In genomic region chr11:31822604-31823371, GRCh38 we compare ENCODE assay signal across 13 cellular contexts. TPM values are rescaled to one million over a fixed set of nuclear protein-coding genes. Genes with fewer than 3 reads are reported as not detected.
"Had no signal": no experiment of that assay in that cellular context is flagged by ENCODE, and none has a peak within 500 bp of the region (broad histone marks: within the 10 kb centered on the region; RNA-seq: fewer than 3 reads in every experiment).

No MANE protein-coding gene starts in this region.

- H3K27ac ChIP-seq: epithelial cell of prostate, ovary had no signal

- ATAC-seq: left ventricle myocardium superior, sciatic nerve had no signal

- DNase-seq: activated CD4-positive, alpha-beta T cell treated with anti-CD3 and anti-CD28 coated beads, Interleukin-2, amount 10 ng/mL, durations not matched to agents 24 days and 14 days; activated CD4-positive, CD25-positive, alpha-beta regulatory T cell; activated CD8-positive, alpha-beta memory T cell treated with anti-CD3 and anti-CD28 coated beads, Interleukin-2, amount 50 U/mL, for 48 hours; activated naive CD4-positive, alpha-beta T cell; activated naive CD8-positive, alpha-beta T cell treated with anti-CD3 and anti-CD28 coated beads, Interleukin-2, amount 10 ng/mL, durations not matched to agents 7 days and 5 days; cerebellar nuclear complex; effector memory CD4-positive, alpha-beta T cell; left ventricle myocardium superior; mesenchymal stem cell; ovary had no signal

- H3K9me3 ChIP-seq: ovary had no signal

- H3K4me3 ChIP-seq: ovary had no signal

- H3K36me3 ChIP-seq: ovary had no signal

RNA-seq across cellular contexts. Expression of gene PAX6, which starts 11.7 kb away (rescaled TPM):
- total RNA-seq: activated CD4-positive, alpha-beta T cell treated with anti-CD3 and anti-CD28 coated beads, Interleukin-2, amount 10 ng/mL, durations not matched to agents 24 days and 14 days; activated naive CD8-positive, alpha-beta T cell treated with anti-CD3 and anti-CD28 coated beads, Interleukin-2, amount 10 ng/mL, durations not matched to agents 7 days and 5 days; activated T-helper 1 cell treated with anti-CD3 and anti-CD28 coated beads, Interleukin-12 subunit alpha, Interleukin-12 subunit beta, Interleukin-2, Interleukin-4 antibody, amounts not matched to agents 30 ng/mL and 10 ng/mL and 1 ng/mL, durations not matched to agents 14 hours and 24 hours and 36 hours; left ventricle myocardium superior; ovary; sciatic nerve had no signal
- polyA plus RNA-seq: ovary had no signal
